In the genomic region with DNA sequence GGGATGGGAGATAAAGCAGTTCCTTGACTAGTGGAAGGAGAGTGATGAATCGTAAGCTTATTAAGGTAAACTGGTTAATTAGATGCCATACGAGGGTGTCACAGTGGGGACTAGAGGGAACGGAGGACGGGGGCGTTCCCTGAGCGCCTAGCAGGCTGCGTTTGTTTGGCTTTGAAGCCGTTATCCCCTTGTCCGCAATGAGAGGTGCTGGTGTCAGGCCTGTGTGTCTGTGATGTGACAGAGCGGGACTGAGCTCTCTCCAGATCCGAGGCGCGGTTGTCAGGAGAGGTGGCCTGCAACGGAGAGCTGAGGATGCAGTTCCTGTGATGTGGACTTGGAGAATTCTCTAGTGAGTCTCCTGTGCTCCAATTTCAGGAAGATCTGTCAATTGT, we compare ENCODE assay signal across 9 cellular contexts.
A peak's percentile ranks its signal among the peaks of the same experiment; 100 is the strongest.
DNase-seq lines count a peak whose midpoint lies in the region; ATAC-seq and TF ChIP-seq lines count a peak whose summit lies in the region.
"Had no signal": no experiment of that assay in that cellular context is flagged by ENCODE, and none has a peak within 500 bp of the region (broad histone marks: within the 10 kb centered on the region; RNA-seq: fewer than 3 reads in every experiment).

No MANE protein-coding gene starts in this region.

- H3K27me3 ChIP-seq in osteoblast (ENCODE audit: insufficient read depth, low read length) = peaks cover 50% of the 10 kb centered on the region

- TF ChIP-seq CTCF in endothelial cell (IDR thresholded peaks at IDR 0.05; ENCODE audit: unreplicated experiment) (no peak), osteoblast (IDR thresholded peaks at IDR 0.05; ENCODE audit: extremely low read depth, low read depth, low read length) (no peak)

- H3K9me3 Mint-ChIP-seq in endothelial cell (ENCODE audit: unreplicated experiment) = peaks cover 3% of the 10 kb centered on the region
- no peaks in the 10 kb centered on the region for H3K9me3 Mint-ChIP-seq in stimulated activated memory B cell treated with anti-CD40 and anti-IgM and Interleukin-4, amounts not matched to agents 10 μg/mL and 1 μg/mL and 100 μg/mL, for 72 hours

- peak overlapping the region; percentile 89 for H3K4me3 Mint-ChIP-seq in endothelial cell (ENCODE audit: unreplicated experiment)
- no peak overlapping the region for H3K4me3 Mint-ChIP-seq in stimulated activated memory B cell treated with anti-CD40 and anti-IgM and Interleukin-4, amounts not matched to agents 10 μg/mL and 1 μg/mL and 100 μg/mL, for 72 hours

- no peaks in the 10 kb centered on the region for H4K20me1 ChIP-seq in osteoblast (ENCODE audit: insufficient read depth, low read length)

- ATAC-seq in stimulated activated memory B cell treated with anti-CD40 and anti-IgM and Interleukin-4, amounts not matched to agents 10 μg/mL and 1 μg/mL and 100 μg/mL, for 72 hours = no peak
- ATAC-seq in GM19023 (IDR thresholded peaks at IDR 0.05; ENCODE audit: unreplicated experiment) = no peak
- ATAC-seq in HG02938 (IDR thresholded peaks at IDR 0.05; ENCODE audit: unreplicated experiment) = no peak

- no peaks in the 10 kb centered on the region for H3K79me2 ChIP-seq in osteoblast (ENCODE audit: insufficient read depth, low read length)

- H3K36me3 ChIP-seq in osteoblast (ENCODE audit: insufficient read depth, low read length) = no peaks in the 10 kb centered on the region

- peaks cover 3% of the 10 kb centered on the region for H3K4me1 ChIP-seq in osteoblast (ENCODE audit: insufficient read depth, low read length)

- DNase-seq in D341Med (ENCODE audit: low spot score) (peak; percentile 31), NCI-H146 (lab: John Stamatoyannopoulos, UW) (peak; percentile 65), endothelial cell (ENCODE audit: low spot score) (peak; percentile 11), osteoblast (ENCODE audit: insufficient read length, low spot score, missing footprints) (peak; percentile 75)
- no peak for DNase-seq in activated naive CD4-positive, alpha-beta T cell treated with anti-CD3 and anti-CD28 coated beads, Interleukin-2, amount 50 U/mL, for 16 hours
- DNase-seq: NCI-H1436 treated with DMSO at 0.1 percent for 48 hours had no signal

- H3K27ac Mint-ChIP-seq in endothelial cell (ENCODE audit: unreplicated experiment) = no peak overlapping the region
- H3K27ac Mint-ChIP-seq in stimulated activated memory B cell treated with anti-CD40 and anti-IgM and Interleukin-4, amounts not matched to agents 10 μg/mL and 1 μg/mL and 100 μg/mL, for 72 hours = no peak overlapping the region

- H3K27me3 Mint-ChIP-seq in endothelial cell (ENCODE audit: unreplicated experiment) = peaks cover 7% of the 10 kb centered on the region
- H3K27me3 Mint-ChIP-seq in stimulated activated memory B cell treated with anti-CD40 and anti-IgM and Interleukin-4, amounts not matched to agents 10 μg/mL and 1 μg/mL and 100 μg/mL, for 72 hours = peaks cover 35% of the 10 kb centered on the region

- no peaks in the 10 kb centered on the region for H3K36me3 Mint-ChIP-seq in endothelial cell (ENCODE audit: low read depth, unreplicated experiment)
- H3K36me3 Mint-ChIP-seq in stimulated activated memory B cell treated with anti-CD40 and anti-IgM and Interleukin-4, amounts not matched to agents 10 μg/mL and 1 μg/mL and 100 μg/mL, for 72 hours = no peaks in the 10 kb centered on the region

- H3K9me3 ChIP-seq in osteoblast (ENCODE audit: low read depth, low read length) = no peaks in the 10 kb centered on the region

- H3K4me1 Mint-ChIP-seq in endothelial cell (ENCODE audit: unreplicated experiment) = peaks cover 11% of the 10 kb centered on the region
- H3K4me1 Mint-ChIP-seq in stimulated activated memory B cell treated with anti-CD40 and anti-IgM and Interleukin-4, amounts not matched to agents 10 μg/mL and 1 μg/mL and 100 μg/mL, for 72 hours = peaks cover 27% of the 10 kb centered on the region

- peak overlapping the region; percentile 14 for H2AFZ ChIP-seq in osteoblast (ENCODE audit: low read length)

- peak overlapping the region; percentile 74 for H3K4me2 ChIP-seq in osteoblast (ENCODE audit: insufficient read depth, low read length)

- no peak overlapping the region for H3K27ac ChIP-seq in osteoblast (ENCODE audit: low read depth, low read length)

- H3K4me3 ChIP-seq in osteoblast (ENCODE audit: insufficient read depth, low read length) = peak overlapping the region; percentile 71
